23 cellular contexts compared by ENCODE assay signal in the genomic region with DNA sequence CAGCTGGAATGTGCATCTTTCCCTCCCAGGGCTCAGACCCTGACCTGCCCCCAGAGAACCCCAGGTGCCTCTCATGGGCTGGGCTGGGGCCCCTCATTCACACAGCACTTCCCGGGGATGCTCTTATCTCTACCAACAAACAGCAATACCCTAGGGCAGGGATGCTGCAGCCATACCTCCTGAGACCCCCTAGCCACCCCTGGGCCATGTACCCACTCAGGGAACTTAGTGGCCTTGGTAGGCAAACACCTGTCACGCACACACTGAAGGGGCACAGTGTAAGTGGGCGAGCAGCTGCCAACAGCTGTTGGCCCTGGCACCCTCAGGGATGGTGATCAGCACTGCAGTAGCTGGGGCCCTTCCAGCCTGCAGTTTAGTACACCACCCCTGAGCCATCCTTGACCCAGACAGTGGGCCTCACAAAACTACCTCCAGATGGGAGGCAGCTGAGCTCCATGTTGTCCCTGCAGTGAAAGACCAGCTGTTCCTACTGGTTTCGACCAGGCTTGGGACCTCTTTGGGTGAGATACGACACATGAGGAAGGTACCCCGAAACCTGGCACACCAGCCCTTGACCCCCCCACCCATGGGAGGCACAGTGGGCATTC.
DNase-seq lines count a peak whose midpoint lies in the region; ATAC-seq and TF ChIP-seq lines count a peak whose summit lies in the region.
"Had no signal": no experiment of that assay in that cellular context is flagged by ENCODE, and none has a peak within 500 bp of the region (broad histone marks: within the 10 kb centered on the region; RNA-seq: fewer than 3 reads in every experiment).

No MANE protein-coding gene starts in this region.

- no peak overlapping the region for H3K27ac ChIP-seq in coronary artery
- H3K27ac ChIP-seq: A549; BLaER1 treated with 17β-estradiol and CSF1 and Interleukin-3, amounts not matched to agents 10 nM and 100 nM; GM23248 had no signal

- H3K9me3 Mint-ChIP-seq in activated naive CD8-positive, alpha-beta T cell treated with anti-CD3 and anti-CD28 coated beads for 36 hours, result peaks cover 11% of the 10 kb centered on the region

- H3K27me3 Mint-ChIP-seq in activated naive CD8-positive, alpha-beta T cell treated with anti-CD3 and anti-CD28 coated beads for 36 hours, result no peaks in the 10 kb centered on the region
- H3K27me3 Mint-ChIP-seq in T-helper 17 cell, result no peaks in the 10 kb centered on the region
- H3K27me3 Mint-ChIP-seq: CD4-positive, alpha-beta T cell; CD8-positive, alpha-beta memory T cell had no signal

- H3K27ac Mint-ChIP-seq in activated naive CD8-positive, alpha-beta T cell treated with anti-CD3 and anti-CD28 coated beads for 36 hours, result no peak overlapping the region
- H3K27ac Mint-ChIP-seq in T-helper 17 cell, result no peak overlapping the region
- H3K27ac Mint-ChIP-seq: CD14-positive monocyte; CD4-positive, alpha-beta T cell had no signal

- H3K4me3 ChIP-seq in coronary artery, result no peak overlapping the region
- H3K4me3 ChIP-seq: A549; BLaER1 treated with 17β-estradiol and CSF1 and Interleukin-3, amounts not matched to agents 10 nM and 100 nM; GM12878; GM23248 had no signal

- intact Hi-C loops in sciatic nerve (cut with DNase I), result no loop called here

- peaks cover 2% of the 10 kb centered on the region for H3K36me3 Mint-ChIP-seq in activated naive CD8-positive, alpha-beta T cell treated with anti-CD3 and anti-CD28 coated beads for 36 hours
- no peaks in the 10 kb centered on the region for H3K36me3 Mint-ChIP-seq in T-helper 17 cell (ENCODE audit: low read depth)
- H3K36me3 Mint-ChIP-seq: CD14-positive monocyte had no signal

- TF ChIP-seq CTCF in coronary artery (IDR thresholded peaks at IDR 0.05), result no peak

- H3K4me1 Mint-ChIP-seq in activated naive CD8-positive, alpha-beta T cell treated with anti-CD3 and anti-CD28 coated beads for 36 hours, result no peaks in the 10 kb centered on the region
- no peaks in the 10 kb centered on the region for H3K4me1 Mint-ChIP-seq in T-helper 17 cell
- H3K4me1 Mint-ChIP-seq: CD14-positive monocyte had no signal

- no peak overlapping the region for H3K4me3 Mint-ChIP-seq in activated naive CD8-positive, alpha-beta T cell treated with anti-CD3 and anti-CD28 coated beads for 36 hours
- H3K4me3 Mint-ChIP-seq in T-helper 17 cell, result no peak overlapping the region
- H3K4me3 Mint-ChIP-seq: CD14-positive monocyte; CD4-positive, alpha-beta T cell; CD8-positive, alpha-beta memory T cell had no signal

- no peaks in the 10 kb centered on the region for H3K9me3 ChIP-seq in T-helper 17 cell (ENCODE audit: control insufficient read depth, low read length, poor library complexity, severe bottlenecking)
- H3K9me3 ChIP-seq: A549; BLaER1 treated with 17β-estradiol and CSF1 and Interleukin-3, amounts not matched to agents 10 nM and 100 nM had no signal

- peak; percentile 41 for DNase-seq in coronary artery (ENCODE audit: low spot score)
- peak; percentile 72 for DNase-seq in mesenteric fat pad (ENCODE audit: low spot score)
- DNase-seq in sciatic nerve (ENCODE audit: low spot score), result no peak
- no peak for DNase-seq in activated naive CD8-positive, alpha-beta T cell treated with anti-CD3 and anti-CD28 coated beads for 36 hours
- no peak for DNase-seq in T-helper 17 cell
- DNase-seq: 8988T; ACHN; AML-193; BE2C; CD4-positive, alpha-beta T cell; CD8-positive, alpha-beta memory T cell; DMS 273 treated with DMSO at 0.1 percent for 48 hours; DMS79; EL; GDM1; GM23248; H7; HCEC 1CT had no signal

- ATAC-seq in sciatic nerve (peak; percentile 35), HG02970 (IDR thresholded peaks at IDR 0.05; ENCODE audit: low FRiP score, unreplicated experiment) (no peak), T-helper 17 cell (no peak)
- ATAC-seq: A549, GM12878 had no signal

Comparison
In these comparisons a context has a peak if more than half of its experiments do, and no peak if none do; other contexts are left out.
1. DNase-seq: peak in coronary artery (single experiment) and mesenteric fat pad (single experiment); none in sciatic nerve (single experiment), activated naive CD8-positive, alpha-beta T cell treated with anti-CD3 and anti-CD28 coated beads for 36 hours (single experiment) and T-helper 17 cell (0 of 3).